Comparison of ENCODE assay signal across 8 cellular contexts in genomic region chr5:150625164-150625535, GRCh38. TPM values are rescaled to one million over a fixed set of nuclear protein-coding genes. Genes with fewer than 3 reads are reported as not detected.
DNase-seq lines count a peak whose midpoint lies in the region; ATAC-seq and TF ChIP-seq lines count a peak whose summit lies in the region.

No MANE protein-coding gene starts in this region.

- TF ChIP-seq RAD21 in liver (IDR thresholded peaks at IDR 0.05): no peak

- H3K27ac ChIP-seq in HUES6 (ENCODE audit: low read depth, low read length) (no peak overlapping the region), liver (ENCODE audit: low read depth in 1 of 2, low read length in 2 of 2) (peak overlapping the region; percentile 67 to 90), subcutaneous abdominal adipose tissue (ENCODE audit: low read depth, low read length) (peak overlapping the region; percentile 94)

- DNase-seq in chondrocyte (ENCODE audit: low spot score) (no peak), NCI-H748 (lab: John Stamatoyannopoulos, UW; ENCODE audit: unreplicated experiment) (no peak), NCI-H1694 treated with DMSO at 0.1 percent for 48 hours (lab: John Stamatoyannopoulos, UW) (no peak)
- DNase-seq in activated T-cell treated with anti-CD3 and anti-CD28 coated beads, Interleukin-2, amount 50 U/mL, for 48 hours: no peak

- H3K27me3 Mint-ChIP-seq in chondrocyte (ENCODE audit: low read depth): no peaks in the 10 kb centered on the region

- H3K27me3 ChIP-seq in HUES6 (ENCODE audit: control insufficient read depth, insufficient read depth, low read length) (peaks cover 34% of the 10 kb centered on the region), liver (ENCODE audit: control insufficient read depth in 4 of 4, insufficient read depth in 4 of 4, low read length in 3 of 4) (no peaks in the 10 kb centered on the region), subcutaneous abdominal adipose tissue (ENCODE audit: control insufficient read depth in 5 of 5, insufficient read depth in 4 of 5, low read length in 5 of 5) (no peaks in the 10 kb centered on the region)

- no peaks in the 10 kb centered on the region for H3K9me3 Mint-ChIP-seq in chondrocyte (ENCODE audit: low read depth)

- H3K4me1 ChIP-seq in HUES6 (ENCODE audit: control insufficient read depth, insufficient read depth, low read length): peaks cover 21% of the 10 kb centered on the region
- peaks cover 9 to 52% (median 45%) of the 10 kb centered on the region in 4 donors for H3K4me1 ChIP-seq in liver (ENCODE audit: control insufficient read depth in 4 of 4, insufficient read depth in 4 of 4, low read length in 3 of 4)
- H3K4me1 ChIP-seq in subcutaneous abdominal adipose tissue (ENCODE audit: control insufficient read depth in 5 of 5, insufficient read depth in 5 of 5, low read length in 5 of 5): peaks cover 8 to 76% (median 61%) of the 10 kb centered on the region in 5 donors

- ATAC-seq in GM19455 (IDR thresholded peaks at IDR 0.05; ENCODE audit: unreplicated experiment): no peak

- TF ChIP-seq CTCF in chondrocyte (IDR thresholded peaks at IDR 0.05) (no peak), liver (IDR thresholded peaks at IDR 0.05; ENCODE audit: low read depth, low read length, missing input control) (no peak)

- no peak overlapping the region for H3K27ac Mint-ChIP-seq in chondrocyte (ENCODE audit: unreplicated experiment)

- H3K4me3 ChIP-seq in HUES6 (ENCODE audit: low read depth, low read length): peak overlapping the region; percentile 71
- H3K4me3 ChIP-seq in liver (ENCODE audit: low read depth in 1 of 3, low read length in 3 of 3): peak overlapping the region; percentile 68 to 74 (median 68)
- peak overlapping the region; percentile 75 to 89 (median 81) for H3K4me3 ChIP-seq in subcutaneous abdominal adipose tissue (ENCODE audit: low read depth in 1 of 5, low read length in 5 of 5)

- H3K9me3 ChIP-seq in HUES6 (ENCODE audit: control insufficient read depth, insufficient read depth, low read depth, low read length) (no peaks in the 10 kb centered on the region), liver (ENCODE audit: control insufficient read depth in 4 of 4, low read length in 3 of 4) (no peaks in the 10 kb centered on the region), subcutaneous abdominal adipose tissue (ENCODE audit: control insufficient read depth in 5 of 5, low read length in 5 of 5) (no peaks in the 10 kb centered on the region)

- peak overlapping the region; percentile 69 for H3K4me3 Mint-ChIP-seq in chondrocyte (ENCODE audit: unreplicated experiment)

- 14% methylated on average over 19 of the region's 19 CpGs for WGBS in liver

- no peaks in the 10 kb centered on the region for H3K36me3 ChIP-seq in HUES6 (ENCODE audit: control insufficient read depth, insufficient read depth, low read length)
- H3K36me3 ChIP-seq in liver (ENCODE audit: control insufficient read depth in 4 of 4, insufficient read depth in 3 of 4, low read depth in 1 of 4, low read length in 3 of 4): no peaks in the 10 kb centered on the region
- peaks cover 0 to 6% (median 0%) of the 10 kb centered on the region in 5 donors for H3K36me3 ChIP-seq in subcutaneous abdominal adipose tissue (ENCODE audit: control insufficient read depth in 5 of 5, insufficient read depth in 5 of 5, low read length in 5 of 5)

- peaks cover 76% of the 10 kb centered on the region for H3K4me1 Mint-ChIP-seq in chondrocyte (ENCODE audit: low read depth)

- H3K36me3 Mint-ChIP-seq in chondrocyte (ENCODE audit: low read depth): peaks cover 9% of the 10 kb centered on the region

- H3K9ac ChIP-seq in HUES6 (ENCODE audit: low read length) (peak overlapping the region; percentile 12), liver (ENCODE audit: low read depth in 1 of 2, low read length in 2 of 2) (peak overlapping the region; percentile 1 to 40), subcutaneous abdominal adipose tissue (ENCODE audit: low read length in 5 of 5) (peak overlapping the region; percentile 42 to 97 (median 95))

TF ChIP-seq in liver, 16 proteins besides CTCF, POLR2A, EP300 and RAD21:
- peak in 1 of 2 donors; percentile 6 for TF ChIP-seq HNF4A (conservative IDR thresholded peaks at IDR 0.05)
- TF ChIP-seq RXRA (IDR thresholded peaks at IDR 0.05): peak in 1 of 2 donors; percentile 62
- peak; percentile 76 for TF ChIP-seq YY1 (IDR thresholded peaks at IDR 0.05)
- TF ChIP-seq GABPA (IDR thresholded peaks at IDR 0.05 in 1 of 2, conservative IDR thresholded peaks at IDR 0.05 in 1 of 2): no peak
- TF ChIP-seq SP1 (IDR thresholded peaks at IDR 0.05): peak; percentile 10
- no peak for TF ChIP-seq MAX (IDR thresholded peaks at IDR 0.05)

RNA-seq across cellular contexts. Expression of gene SYNPO, which starts 15.3 kb away (rescaled TPM):
- total RNA-seq in chondrocyte (156 to 198 TPM (median 195 TPM) in 3 replicates), liver (10 to 100 TPM in 1 of 2 donors, 1 to 10 TPM in 1; 1.1 to 17.5 TPM)
- polyA plus RNA-seq in liver: 10 to 100 TPM in 1 of 2 donors, 1 to 10 TPM in 1; 3.9 to 36.6 TPM

RNA-seq across cellular contexts. Expression of gene MYOZ3, which starts 35.9 kb away (rescaled TPM):
- total RNA-seq in chondrocyte (1.9 to 3.3 TPM (median 2.0 TPM) in 3 replicates), liver (under 1 TPM in 1 of 2 donors, not detected in 1; 0.09 TPM)
- under 1 TPM; 0.03 to 0.04 TPM for polyA plus RNA-seq in liver

Comparison
In these comparisons a context has a peak if more than half of its experiments do, and no peak if none do; other contexts are left out.
1. H3K9ac ChIP-seq: peak in every context shown above with its lines; median percentile 95 in subcutaneous abdominal adipose tissue; 20 in liver; 12 in HUES6.